10 cellular contexts compared by ENCODE assay signal in genomic region chr11:110128161-110128560, GRCh38. TPM values are rescaled to one million over a fixed set of nuclear protein-coding genes. Genes with fewer than 3 reads are reported as not detected.
DNase-seq lines count a peak whose midpoint lies in the region; ATAC-seq, FAIRE-seq and TF ChIP-seq lines count a peak whose summit lies in the region.
"Had no signal": no experiment of that assay in that cellular context is flagged by ENCODE, and none has a peak within 500 bp of the region (broad histone marks: within the 10 kb centered on the region; RNA-seq: fewer than 3 reads in every experiment).

No MANE protein-coding gene starts in this region.

- H3K4me1 ChIP-seq in GM23248 (ENCODE audit: insufficient read depth): peaks cover 23% of the 10 kb centered on the region
- peaks cover 0 to 13% (median 6%) of the 10 kb centered on the region in 4 experiments; a peak in 4 of 7 replicates for H3K4me1 ChIP-seq in H1 (replicated peaks in 1 of 4; ENCODE audit: control insufficient read depth in 3 of 4, insufficient read depth in 4 of 4, low read length in 3 of 4)
- no peaks in the 10 kb centered on the region for H3K4me1 ChIP-seq in lower lobe of right lung

- no peak for TF ChIP-seq POLR2A in H1 (IDR thresholded peaks at IDR 0.05; ENCODE audit: control extremely low read depth in 1 of 2, low read depth in 2 of 2, low read length in 2 of 2)

- no peak overlapping the region for H3K4ac ChIP-seq in H1 (replicated peaks; ENCODE audit: insufficient read length, low read depth, low read length)

- no peaks in the 10 kb centered on the region for H3K9me2 ChIP-seq in GM23248 (ENCODE audit: insufficient read depth)

- CTCF ChIA-PET in H1 (lab: Charles Lee; ENCODE audit: partially characterized antibody): interaction anchor here (0.6 to 1.4 kb wide), 6 partner anchors 24 to 1177 kb away, joined by 3 to 4 read pairs (median 3); partner anchors contain the start of gene ZC3H12C

- H2BK5ac ChIP-seq in H1 (ENCODE audit: low read depth, low read length): no peak overlapping the region

- peaks cover 5% of the 10 kb centered on the region for H3K36me3 Mint-ChIP-seq in neural crest cell (ENCODE audit: low read depth)

- H3K27ac ChIP-seq in GM23248 (peak overlapping the region; percentile 45), H1 (ENCODE audit: low read depth, low read length) (no peak overlapping the region), lower lobe of right lung (no peak overlapping the region)
- H3K27ac ChIP-seq: HL-60 had no signal

- H2BK12ac ChIP-seq in H1 (ENCODE audit: low read depth, low read length): no peak overlapping the region

- POLR2A ChIA-PET in H1 (lab: Charles Lee; ENCODE audit: partially characterized antibody): no interaction called here

- H3K27me3 ChIP-seq in GM23248 (replicated peaks; ENCODE audit: insufficient read depth) (no peaks in the 10 kb centered on the region), H1 (replicated peaks in 1 of 4; ENCODE audit: control insufficient read depth in 3 of 4, extremely low read depth in 1 of 4, insufficient read depth in 3 of 4, low read length in 3 of 4) (no peaks in the 10 kb centered on the region), lower lobe of right lung (ENCODE audit: low read depth) (no peaks in the 10 kb centered on the region)

- H3K36me3 ChIP-seq in GM23248 (ENCODE audit: low read depth) (no peaks in the 10 kb centered on the region), H1 (ENCODE audit: control insufficient read depth in 2 of 4, insufficient read depth in 4 of 4, low read length in 3 of 4) (no peaks in the 10 kb centered on the region), lower lobe of right lung (no peaks in the 10 kb centered on the region)

- no peaks in the 10 kb centered on the region for H3K9me3 ChIP-seq in GM23248 (ENCODE audit: low read depth)
- no peaks in the 10 kb centered on the region for H3K9me3 ChIP-seq in H1 (ENCODE audit: insufficient read depth in 2 of 2, low read depth in 1 of 2, low read length in 1 of 2)
- H3K9me3 ChIP-seq in lower lobe of right lung: no peaks in the 10 kb centered on the region

- TF ChIP-seq EP300 in H1 (IDR thresholded peaks at IDR 0.05; ENCODE audit: borderline replicate concordance in 1 of 2, low read depth in 2 of 2, low read length in 2 of 2): no peak

- H2BK120ac ChIP-seq in H1 (replicated peaks; ENCODE audit: low read depth, low read length): no peak overlapping the region

- H2AFZ ChIP-seq in GM23248: peak overlapping the region; percentile 60; the same call in 1 of the 2 replicates
- H2AFZ ChIP-seq in H1 (ENCODE audit: low read length): no peak overlapping the region

- H3K23ac ChIP-seq in H1 (ENCODE audit: insufficient read length): no peak overlapping the region

- peak overlapping the region; percentile 24 for H3K9ac ChIP-seq in GM23248
- no peak overlapping the region for H3K9ac ChIP-seq in H1 (replicated peaks in 1 of 4; ENCODE audit: extremely low read depth in 1 of 4, low read depth in 3 of 4, low read length in 3 of 4)

- H2AK5ac ChIP-seq in H1 (ENCODE audit: low read depth, low read length): no peak overlapping the region

- 0 out of 2 replicates have a peak overlapping the region, but pooled peaks have one; percentile 6 for H3K18ac ChIP-seq in H1 (ENCODE audit: extremely low read depth, low read length)

- no peak overlapping the region for H3K56ac ChIP-seq in H1 (replicated peaks; ENCODE audit: insufficient read length, low read depth, low read length)

- H4K20me1 ChIP-seq in GM23248 (ENCODE audit: insufficient read depth) (no peaks in the 10 kb centered on the region), H1 (replicated peaks in 1 of 2; ENCODE audit: control insufficient read depth in 1 of 2, insufficient read depth in 2 of 2, low read length in 2 of 2) (no peaks in the 10 kb centered on the region)

- H3K9me3 Mint-ChIP-seq in neural crest cell: no peaks in the 10 kb centered on the region
- H3K9me3 Mint-ChIP-seq: activated CD4-positive, alpha-beta T cell treated with anti-CD3 and anti-CD28 coated beads, Interleukin-2, amount 10 ng/mL, durations not matched to agents 24 days and 14 days had no signal

- H3K4me3 Mint-ChIP-seq in neural crest cell: peak overlapping the region; percentile 52
- H3K4me3 Mint-ChIP-seq: activated CD4-positive, alpha-beta T cell treated with anti-CD3 and anti-CD28 coated beads, Interleukin-2, amount 10 ng/mL, durations not matched to agents 24 days and 14 days had no signal

- no peak overlapping the region for H4K8ac ChIP-seq in H1 (ENCODE audit: extremely low read depth, insufficient read depth, low read length)

- H3K14ac ChIP-seq in H1 (ENCODE audit: insufficient read length): no peak overlapping the region

- H4K91ac ChIP-seq in H1 (replicated peaks; ENCODE audit: insufficient read length, low read length): no peak overlapping the region

- peaks cover 11% of the 10 kb centered on the region; the same call in 1 of the 2 replicates for H3F3A ChIP-seq in GM23248 (ENCODE audit: insufficient read depth)

- H3K4me1 Mint-ChIP-seq in neural crest cell: peaks cover 76% of the 10 kb centered on the region
- H3K4me1 Mint-ChIP-seq: activated CD4-positive, alpha-beta T cell treated with anti-CD3 and anti-CD28 coated beads, Interleukin-2, amount 10 ng/mL, durations not matched to agents 24 days and 14 days had no signal

- TF ChIP-seq RAD21 in H1 (IDR thresholded peaks at IDR 0.05 in 1 of 2, conservative IDR thresholded peaks at IDR 0.05 in 1 of 2; ENCODE audit: low read depth in 2 of 2, low read length in 2 of 2): no peak

- no peak overlapping the region for H4K5ac ChIP-seq in H1 (ENCODE audit: insufficient read length, low read depth, low read length)

- FAIRE-seq in H1 (lab: Jason Lieb, UNC): peak; percentile 95

- 7 to 8% methylated on average over 2 of the region's 2 CpGs for WGBS in GM23248 (ENCODE audit: low coverage in 1 of 2, low lambda C conversion rate in 2 of 2, missing lambda C conversion rate in 2 of 2), 2 experiments
- WGBS in H1 (ENCODE audit: extremely low coverage in 1 of 2, insufficient coverage in 1 of 2, insufficient read length in 1 of 2, insufficient replicate concordance in 2 of 2, low coverage in 1 of 2, low lambda C conversion rate in 2 of 2, missing lambda C conversion rate in 1 of 2), 2 experiments: 14% methylated on average over 2 of the region's 2 CpGs; no CpG with 5 or more reads in 1 of the 2 experiments

- no peaks in the 10 kb centered on the region for H3K27me3 Mint-ChIP-seq in neural crest cell (ENCODE audit: low read depth)

- peak; percentile 50 for DNase-seq in GM23248
- peak; percentile 95 for DNase-seq in NCI-H69 (lab: John Stamatoyannopoulos, UW)
- DNase-seq in H1 (ENCODE audit: low read depth in 1 of 2, low spot score in 2 of 2): peak in 1 of 2 experiments; percentile 19
- no peak for DNase-seq in neural crest cell (ENCODE audit: low read depth, low spot score)
- no peak for DNase-seq in COLO829 (ENCODE audit: low spot score)
- no peak for DNase-seq in lower lobe of right lung
- DNase-seq in NCI-H1694 treated with DMSO at 0.1 percent for 48 hours (lab: John Stamatoyannopoulos, UW): no peak
- no peak for DNase-seq in RPMI8226
- DNase-seq: activated CD4-positive, alpha-beta T cell treated with anti-CD3 and anti-CD28 coated beads, Interleukin-2, amount 10 ng/mL, durations not matched to agents 24 days and 14 days had no signal

- no peaks in the 10 kb centered on the region for H3K79me1 ChIP-seq in H1 (ENCODE audit: low read depth, low read length)

- intact Hi-C loops in lower lobe of right lung (cut with DNase I): no loop called here

- H3K79me2 ChIP-seq in GM23248 (ENCODE audit: insufficient read depth): peaks cover 77% of the 10 kb centered on the region
- H3K79me2 ChIP-seq in H1 (ENCODE audit: control insufficient read depth in 1 of 2, insufficient read depth in 2 of 2, low read length in 2 of 2): 0 out of 4 replicates have a peak, but pooled peaks cover 0 to 2% of the 10 kb centered on the region in 2 experiments

- H2BK15ac ChIP-seq in H1 (ENCODE audit: low read length): no peak overlapping the region

- peak overlapping the region; percentile 39 for H3K4me2 ChIP-seq in GM23248 (ENCODE audit: unreplicated experiment)
- peak overlapping the region in 1 of 2 experiments; percentile 8; a peak in 1 of 4 replicates for H3K4me2 ChIP-seq in H1 (ENCODE audit: insufficient read depth in 1 of 2, low read depth in 2 of 2, low read length in 2 of 2)

- in situ Hi-C loops in GM23248 (cut with MboI): no loop called here

- TF ChIP-seq CTCF in H1 (IDR thresholded peaks at IDR 0.05; ENCODE audit: control extremely low read depth in 1 of 3, insufficient read depth in 1 of 3, low read depth in 1 of 3, low read length in 3 of 3): no peak
- TF ChIP-seq CTCF in neural crest cell (conservative IDR thresholded peaks at IDR 0.05): no peak
- no peak for TF ChIP-seq CTCF in lower lobe of right lung (IDR thresholded peaks at IDR 0.05)

- H3K4me3 ChIP-seq in GM23248 (no peak overlapping the region), H1 (ENCODE audit: extremely low read depth in 1 of 4, insufficient read depth in 2 of 4, low read depth in 3 of 4, low read length in 4 of 4) (no peak overlapping the region; a peak in 1 of 8 replicates), lower lobe of right lung (no peak overlapping the region)

- no peak overlapping the region for H2BK20ac ChIP-seq in H1 (ENCODE audit: low read length)

- no peaks in the 10 kb centered on the region for H3K23me2 ChIP-seq in H1 (ENCODE audit: low read depth, low read length)

- ATAC-seq in lower lobe of right lung: no peak

- H3K27ac Mint-ChIP-seq in neural crest cell (ENCODE audit: unreplicated experiment): peak overlapping the region; percentile 76
- H3K27ac Mint-ChIP-seq: activated CD4-positive, alpha-beta T cell treated with anti-CD3 and anti-CD28 coated beads, Interleukin-2, amount 10 ng/mL, durations not matched to agents 24 days and 14 days had no signal

TF ChIP-seq in H1, 55 proteins besides CTCF, POLR2A, EP300 and RAD21 (continues in another document):
- peak; percentile 67 for TF ChIP-seq NANOG (IDR thresholded peaks at IDR 0.05; ENCODE audit: insufficient read depth, low read depth, low read length, poor library complexity, severe bottlenecking)

RNA-seq across cellular contexts. Expression of gene ZC3H12C, which starts 35.0 kb away (rescaled TPM):
- total RNA-seq in GM23248 (2014; rRNA removed; shearing (Covaris generic)): 5.1 and 5.3 TPM in 2 replicates
- 1.4 and 1.5 TPM in 2 replicates for polyA plus RNA-seq in GM23248 (2016; fragmentation: Nextera tagmentation; extraction: Ambion mirVana)
- total RNA-seq in H1 (2021; fragmentation: NEBNext Ultra II Directional; extraction: Animal tissue kit (Norgen Biotek cat#: 25700)): 2.7 and 2.9 TPM in 2 replicates
- 2.0 TPM in 2 replicates for polyA plus RNA-seq in H1 (2011; rRNA removed)
- 1.3 TPM for polyA plus RNA-seq in H1 (2011; cell fraction: cytosol; rRNA removed)
- 5.1 TPM for polyA plus RNA-seq in H1 (2011; cell fraction: nucleus; rRNA removed)
- 1.6 to 2.9 TPM (median 2.4 TPM) in 4 replicates for polyA plus RNA-seq in H1 (2012, experiment 1 of 2)
- 0.16 TPM for polyA plus RNA-seq in H1 (2012, experiment 2 of 2)
- 0.81 TPM for polyA plus RNA-seq in H1 (2013, experiment 1 of 2)
- 0.63 TPM for polyA plus RNA-seq in H1 (2013, experiment 2 of 2)
- 6.3 and 12.1 TPM in 2 replicates for polyA minus RNA-seq in H1 (2011; rRNA and poly(A)+ RNA removed)
- 1.6 TPM for polyA minus RNA-seq in H1 (2011; cell fraction: cytosol; rRNA and poly(A)+ RNA removed)
- 11.6 TPM for polyA minus RNA-seq in H1 (2011; cell fraction: nucleus; rRNA and poly(A)+ RNA removed)
- 14.4 TPM in 2 replicates for total RNA-seq in neural crest cell
- 11.4 TPM for total RNA-seq in lower lobe of right lung

Comparison
In these comparisons a context has a peak if more than half of its experiments do, and no peak if none do; other contexts are left out.
1. DNase-seq: peak in GM23248 (single experiment) and NCI-H69 (single experiment); none in neural crest cell (single experiment), COLO829 (single experiment), lower lobe of right lung (single experiment), NCI-H1694 treated with DMSO at 0.1 percent for 48 hours (single experiment) and RPMI8226 (single experiment).